ENCODE assay signal across 9 cellular contexts in the genomic region with DNA sequence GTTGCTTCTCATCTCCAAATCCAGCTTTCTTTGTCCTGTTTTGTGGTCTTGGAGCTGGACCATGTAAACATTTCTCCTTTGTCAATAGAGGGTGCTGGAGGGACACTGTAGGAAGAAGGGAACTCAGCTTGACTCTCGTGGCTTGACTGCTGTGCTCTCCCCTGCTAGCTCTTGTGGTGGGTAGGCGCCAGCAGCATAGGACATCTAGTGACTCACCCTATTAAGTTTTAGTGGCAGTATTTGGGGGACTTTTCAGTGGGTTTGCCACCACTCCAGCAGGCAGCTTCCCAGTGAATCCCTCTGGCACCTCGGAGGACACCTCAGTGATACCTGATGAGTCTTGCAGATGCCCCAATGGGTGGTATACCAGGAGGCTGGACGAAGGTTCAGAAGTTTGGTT.
DNase-seq lines count a peak whose midpoint lies in the region; ATAC-seq, FAIRE-seq and TF ChIP-seq lines count a peak whose summit lies in the region.
"Had no signal": no experiment of that assay in that cellular context is flagged by ENCODE, and none has a peak within 500 bp of the region (broad histone marks: within the 10 kb centered on the region; RNA-seq: fewer than 3 reads in every experiment).

No MANE protein-coding gene starts in this region.

- no peaks in the 10 kb centered on the region for H3K9me3 Mint-ChIP-seq in astrocyte (ENCODE audit: unreplicated experiment)

- no peaks in the 10 kb centered on the region for H3K36me3 ChIP-seq in astrocyte (ENCODE audit: insufficient read depth, low read length)
- no peaks in the 10 kb centered on the region for H3K36me3 ChIP-seq in kidney epithelial cell (ENCODE audit: control insufficient read depth, insufficient read depth, low read length)

- H3K4me3 Mint-ChIP-seq in astrocyte (ENCODE audit: unreplicated experiment), result no peak overlapping the region

- H2AFZ ChIP-seq in astrocyte (ENCODE audit: low read depth, low read length), result no peak overlapping the region

- H3K9me3 ChIP-seq in astrocyte (ENCODE audit: insufficient read depth, low read depth, low read length), result no peaks in the 10 kb centered on the region

- no peaks in the 10 kb centered on the region for H3K27me3 ChIP-seq in astrocyte (ENCODE audit: insufficient read depth, low read length)
- no peaks in the 10 kb centered on the region for H3K27me3 ChIP-seq in kidney epithelial cell (ENCODE audit: control insufficient read depth, insufficient read depth, low read length)

- DNase-seq in DMS53 (lab: John Stamatoyannopoulos, UW) (peak; percentile 60), DMS53 treated with DMSO at 0.1 percent for 48 hours (lab: John Stamatoyannopoulos, UW; ENCODE audit: unreplicated experiment) (no peak), NB4 (ENCODE audit: low read depth) (peak; percentile 76), astrocyte (ENCODE audit: low read depth) (peak; percentile 67), kidney epithelial cell (ENCODE audit: low read depth) (no peak), NCI-H510A treated with DMSO at 0.1 percent for 48 hours (lab: John Stamatoyannopoulos, UW) (no peak)

- H3K27ac ChIP-seq in astrocyte (ENCODE audit: low read depth, low read length), result no peak overlapping the region

- no peak overlapping the region for H3K9ac ChIP-seq in astrocyte (ENCODE audit: low read length)

- H3K36me3 Mint-ChIP-seq in astrocyte (ENCODE audit: low read depth, unreplicated experiment), result peaks cover 2% of the 10 kb centered on the region

- TF ChIP-seq POLR2A in NB4 (IDR thresholded peaks at IDR 0.05; ENCODE audit: extremely low read depth, insufficient read length), result no peak

- TF ChIP-seq CTCF in NB4 (IDR thresholded peaks at IDR 0.05; ENCODE audit: low read depth, low read length), result peak; percentile 46
- peak; percentile 45 for TF ChIP-seq CTCF in astrocyte (IDR thresholded peaks at IDR 0.05; ENCODE audit: insufficient read depth, low read depth, low read length)
- TF ChIP-seq CTCF in kidney epithelial cell (IDR thresholded peaks at IDR 0.05; ENCODE audit: insufficient read depth, low read length, poor library complexity, severe bottlenecking), result peak; percentile 48

- no peaks in the 10 kb centered on the region for H3K79me2 ChIP-seq in astrocyte (ENCODE audit: insufficient read depth, low read length)

- H3K4me1 Mint-ChIP-seq in astrocyte (ENCODE audit: low read depth, unreplicated experiment), result no peaks in the 10 kb centered on the region

- no peak overlapping the region for H3K4me3 ChIP-seq in NB4 (ENCODE audit: low read depth, low read length)
- no peak overlapping the region for H3K4me3 ChIP-seq in astrocyte (ENCODE audit: insufficient read depth, low read depth, low read length)
- H3K4me3 ChIP-seq in kidney epithelial cell (ENCODE audit: low read depth, low read length), result no peak overlapping the region

- H3K27me3 Mint-ChIP-seq in astrocyte (ENCODE audit: low read depth, unreplicated experiment), result no peaks in the 10 kb centered on the region

- H3K27ac Mint-ChIP-seq in astrocyte (ENCODE audit: unreplicated experiment), result peak overlapping the region; percentile 5

- no peak for ATAC-seq in GM21515 (IDR thresholded peaks at IDR 0.05; ENCODE audit: unreplicated experiment)
- ATAC-seq in HG03457 (IDR thresholded peaks at IDR 0.05; ENCODE audit: unreplicated experiment), result no peak

- FAIRE-seq in astrocyte (lab: Jason Lieb, UNC), result no peak
- FAIRE-seq: A204.1 had no signal

- no peaks in the 10 kb centered on the region for H4K20me1 ChIP-seq in astrocyte (ENCODE audit: insufficient read depth, low read length)

- peak overlapping the region; percentile 16 for H3K4me2 ChIP-seq in astrocyte (ENCODE audit: low read length)

- peaks cover 15% of the 10 kb centered on the region for H3K4me1 ChIP-seq in astrocyte (ENCODE audit: insufficient read depth, low read length)

Comparison
In these comparisons a context has a peak if more than half of its experiments do, and no peak if none do; other contexts are left out.
1. DNase-seq: peak in DMS53 (single experiment), NB4 (single experiment) and astrocyte (single experiment); none in DMS53 treated with DMSO at 0.1 percent for 48 hours (single experiment), kidney epithelial cell (single experiment) and NCI-H510A treated with DMSO at 0.1 percent for 48 hours (single experiment).
2. Peak in every context shown above with its lines, with median percentiles within 50 percentile points of each other: CTCF ChIP-seq.